In genomic region chr12:3231399-3231876, GRCh38 we compare ENCODE assay signal across 1 cellular context.
TF ChIP-seq lines count a peak whose summit lies in the region.

No MANE protein-coding gene starts in this region.

TF ChIP-seq in HepG2, 621 proteins besides CTCF, POLR2A, EP300 and RAD21 (continued from another document):
- no peak for TF ChIP-seq ZNF746 (CRISPR knock-in tag; IDR thresholded peaks at IDR 0.05)
- no peak for TF ChIP-seq MYC (CRISPR knock-in tag; IDR thresholded peaks at IDR 0.05; ENCODE audit: borderline replicate concordance)
- no peak for TF ChIP-seq SRSF4 (IDR thresholded peaks at IDR 0.05; ENCODE audit: low read depth, low read length, poor library complexity, severe bottlenecking)
- no peak for TF ChIP-seq BRD4 (CRISPR knock-in tag; IDR thresholded peaks at IDR 0.05)
- TF ChIP-seq EEA1 (CRISPR knock-in tag; IDR thresholded peaks at IDR 0.05; ENCODE audit: borderline replicate concordance): no peak
- TF ChIP-seq FOXO4 (CRISPR knock-in tag; conservative IDR thresholded peaks at IDR 0.05): no peak
- no peak for TF ChIP-seq ADNP (CRISPR knock-in tag; IDR thresholded peaks at IDR 0.05)
- no peak for TF ChIP-seq REL (CRISPR knock-in tag; conservative IDR thresholded peaks at IDR 0.05)
- TF ChIP-seq ZBTB44 (CRISPR knock-in tag; IDR thresholded peaks at IDR 0.05): no peak
- TF ChIP-seq MXD4 (CRISPR knock-in tag; IDR thresholded peaks at IDR 0.05): no peak
- no peak for TF ChIP-seq RBAK (CRISPR knock-in tag; IDR thresholded peaks at IDR 0.05)
- no peak for TF ChIP-seq FOXA1 (IDR thresholded peaks at IDR 0.05)
- no peak for TF ChIP-seq FOXA1 (CRISPR knock-in tag; IDR thresholded peaks at IDR 0.05)
- no peak for TF ChIP-seq MEIS2 (CRISPR knock-in tag; IDR thresholded peaks at IDR 0.05)
- TF ChIP-seq ZNF441 (CRISPR knock-in tag; IDR thresholded peaks at IDR 0.05; ENCODE audit: borderline replicate concordance): no peak
- no peak for TF ChIP-seq ZNF691 (CRISPR knock-in tag; IDR thresholded peaks at IDR 0.05; ENCODE audit: borderline replicate concordance, low read depth)
